ENCODE assay signal across 16 cellular contexts in genomic region chr6:44670146-44670545, GRCh38.
"Had no signal": no experiment of that assay in that cellular context is flagged by ENCODE, and none has a peak within 500 bp of the region (broad histone marks: within the 10 kb centered on the region; RNA-seq: fewer than 3 reads in every experiment).

No MANE protein-coding gene starts in this region.

- H3K9me3 ChIP-seq: colonic mucosa, heart right ventricle, mucosa of descending colon, ovary, right atrium auricular region, testis, tibial nerve had no signal

- DNase-seq: effector CD4-positive, alpha-beta T cell; heart right ventricle; hypothalamus; kidney glomerular epithelial cell; mammary epithelial cell; mucosa of descending colon; natural killer cell; ovary; stimulated activated CD4-positive, alpha-beta T cell treated with anti-CD3 and anti-CD28 coated beads, Interleukin-2, amount 100 ng/mL, for 24 hours; stimulated activated CD4-positive, alpha-beta T cell treated with anti-CD3 and anti-CD28 coated beads, Interleukin-4, amount 100 ng/mL, for 4 hours; stimulated activated naive B cell treated with anti-CD40 and anti-IgM and Interleukin-4, amounts not matched to agents 10 μg/mL and 1 μg/mL and 100 μg/mL, for 72 hours; stimulated activated naive CD8-positive, alpha-beta T cell treated with anti-CD3 and anti-CD28 coated beads, Interleukin-15, amount 100 ng/mL, for 72 hours; testis had no signal

- H3K27me3 ChIP-seq: colonic mucosa, ovary, right atrium auricular region, testis, tibial nerve had no signal

- H3K36me3 ChIP-seq: colonic mucosa, heart right ventricle, ovary, right atrium auricular region, tibial nerve had no signal

- H3K27ac ChIP-seq: colonic mucosa, heart right ventricle, ovary, right atrium auricular region, testis, tibial nerve had no signal

- H3K4me1 ChIP-seq: colonic mucosa, heart right ventricle, right atrium auricular region, testis had no signal

- H3K4me3 ChIP-seq: colonic mucosa, heart right ventricle, mucosa of descending colon, ovary, right atrium auricular region, testis, tibial nerve had no signal

- ATAC-seq: heart right ventricle; mucosa of descending colon; natural killer cell; stimulated activated naive B cell treated with anti-CD40 and anti-IgM and Interleukin-4, amounts not matched to agents 10 μg/mL and 1 μg/mL and 100 μg/mL, for 72 hours; stimulated activated naive CD8-positive, alpha-beta T cell treated with anti-CD3 and anti-CD28 coated beads, Interleukin-15, amount 100 ng/mL, for 72 hours had no signal
